ENCODE assay signal across 12 cellular contexts in the genomic region with DNA sequence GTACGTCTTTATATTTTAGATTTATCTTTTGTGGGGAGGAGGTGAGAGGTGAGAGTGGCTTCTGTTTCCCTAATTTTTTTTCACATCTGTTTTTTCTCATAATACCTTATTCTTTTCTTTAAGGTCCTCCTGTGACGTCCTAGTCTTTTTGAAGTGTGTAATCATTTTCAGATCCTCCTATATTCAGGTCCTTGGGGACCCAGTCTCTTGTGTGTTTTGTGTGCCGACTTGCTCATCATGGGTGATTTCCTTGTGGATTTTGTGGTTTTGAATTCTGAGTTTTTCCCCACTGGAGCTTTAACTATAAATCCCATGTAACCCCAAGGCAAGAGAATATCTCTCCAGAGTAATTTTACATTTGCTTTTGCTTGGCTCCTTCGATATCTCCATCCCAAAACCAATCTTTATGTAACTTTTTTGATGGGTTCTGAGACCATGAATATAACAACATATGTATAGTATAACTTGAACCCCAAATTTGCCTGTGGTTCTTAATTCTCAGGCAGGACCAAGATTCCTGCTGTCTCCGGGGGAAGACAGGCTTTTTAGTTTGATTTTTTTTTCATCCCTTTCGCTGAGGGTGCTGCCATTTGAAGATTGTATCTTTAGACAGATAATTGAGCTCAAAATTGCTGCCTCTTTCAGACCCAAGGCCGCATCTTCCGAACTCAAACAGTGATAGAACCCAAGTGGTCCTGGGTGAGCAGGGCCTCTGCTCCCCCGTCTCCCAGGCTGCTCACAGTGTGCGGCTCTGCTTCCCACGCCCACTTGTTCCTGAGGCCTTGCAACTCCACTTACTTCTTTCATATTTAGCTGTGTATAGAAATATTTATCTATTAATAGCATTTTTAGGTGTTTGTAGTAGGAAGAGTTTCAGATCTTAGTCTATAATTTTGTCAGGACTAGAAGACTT. TPM values are rescaled to one million over a fixed set of nuclear protein-coding genes. Genes with fewer than 3 reads are reported as not detected.
A peak's percentile ranks its signal among the peaks of the same experiment; 100 is the strongest.
DNase-seq lines count a peak whose midpoint lies in the region; ATAC-seq and TF ChIP-seq lines count a peak whose summit lies in the region.
"Had no signal": no experiment of that assay in that cellular context is flagged by ENCODE, and none has a peak within 500 bp of the region (broad histone marks: within the 10 kb centered on the region; RNA-seq: fewer than 3 reads in every experiment).

No MANE protein-coding gene starts in this region.

- H3K36me3 Mint-ChIP-seq in central memory CD8-positive, alpha-beta T cell (ENCODE audit: insufficient read depth): peaks cover 32% of the 10 kb centered on the region

- H3K27ac Mint-ChIP-seq in central memory CD8-positive, alpha-beta T cell (ENCODE audit: low read depth): peak overlapping the region; percentile 98

- DNase-seq in GM12865 (ENCODE audit: low read depth) (peak; percentile 62), NCI-H1436 (lab: John Stamatoyannopoulos, UW) (no peak), DMS153 (lab: John Stamatoyannopoulos, UW) (no peak), left ventricle myocardium superior (no peak), GM19240 (ENCODE audit: insufficient read length, low spot score) (no peak)
- DNase-seq in central memory CD8-positive, alpha-beta T cell (ENCODE audit: low spot score in 2 of 2): peak in 1 of 2 donors; percentile 2
- DNase-seq: left lung, NCI-H774, upper lobe of left lung had no signal

- intact Hi-C loops in left ventricle myocardium superior (cut with micrococcal nuclease): no loop called here

- ATAC-seq in GM19397 (IDR thresholded peaks at IDR 0.05; ENCODE audit: unreplicated experiment) (peak; percentile 43), HG03196 (IDR thresholded peaks at IDR 0.05; ENCODE audit: unreplicated experiment) (peak; percentile 41), left ventricle myocardium superior (no peak)
- ATAC-seq in central memory CD8-positive, alpha-beta T cell (replicated peaks; ENCODE audit: extremely low read depth, poor library complexity, severe bottlenecking): no peak
- ATAC-seq: left lung had no signal

- peak overlapping the region; percentile 67 for H3K4me3 Mint-ChIP-seq in central memory CD8-positive, alpha-beta T cell

- H3K9me3 Mint-ChIP-seq in central memory CD8-positive, alpha-beta T cell: no peaks in the 10 kb centered on the region

- no peak overlapping the region for H3K4me3 ChIP-seq in GM12865 (ENCODE audit: low read depth, low read length)
- H3K4me3 ChIP-seq: left lung, upper lobe of left lung had no signal

- peaks cover 76% of the 10 kb centered on the region for H3K4me1 Mint-ChIP-seq in central memory CD8-positive, alpha-beta T cell

- TF ChIP-seq CTCF in GM12865 (IDR thresholded peaks at IDR 0.05; ENCODE audit: insufficient read depth, low read depth, low read length, missing control alignments): no peak

- H3K27me3 Mint-ChIP-seq in central memory CD8-positive, alpha-beta T cell: no peaks in the 10 kb centered on the region

RNA-seq across cellular contexts. Expression of gene GPR183, which starts 59.1 kb away (rescaled TPM):
- 2.6 TPM for total RNA-seq in left ventricle myocardium superior
- total RNA-seq: MCF 10A had no signal

Comparison
In these comparisons a context has a peak if more than half of its experiments do, and no peak if none do; other contexts are left out.
1. ATAC-seq: peak in GM19397 (single experiment) and HG03196 (single experiment); none in central memory CD8-positive, alpha-beta T cell (single experiment) and left ventricle myocardium superior (single experiment).